Comparison of ENCODE assay signal across 8 cellular contexts in genomic region chr1:26725904-26726303, GRCh38. TPM values are rescaled to one million over a fixed set of nuclear protein-coding genes. Genes with fewer than 3 reads are reported as not detected.
DNase-seq lines count a peak whose midpoint lies in the region; ATAC-seq and TF ChIP-seq lines count a peak whose summit lies in the region.
"Not testable (repeated sequence)": the region's sequence is repeated elsewhere in the genome, so short reads cannot be mapped to it uniquely, and the experiment has no call there.

No MANE protein-coding gene starts in this region.

- H4K20me1 ChIP-seq in PC-3 (ENCODE audit: low read length), result peaks cover 57% of the 10 kb centered on the region
- H4K20me1 ChIP-seq in osteoblast (ENCODE audit: insufficient read depth, low read length), result peaks cover 96% of the 10 kb centered on the region

- BruUV-seq in PC-3 (replicated peaks; lab: Mats Ljungman, UMichigan), result not testable (repeated sequence)

- peak overlapping the region; percentile 52 for H3K27ac ChIP-seq in 22Rv1
- H3K27ac ChIP-seq in PC-3 (ENCODE audit: low read length), result not testable (repeated sequence)
- peak overlapping the region; percentile 16 for H3K27ac ChIP-seq in osteoblast (ENCODE audit: low read depth, low read length)

- CTCF ChIA-PET in PC-3 (lab: Charles Lee), result interaction anchor here (0.7 kb wide), 1 partner anchor 128 kb away, joined by 16 read pairs; no protein-coding TSS in a partner anchor

- H3K27me3 ChIP-seq in PC-3 (ENCODE audit: low read length); osteoblast (ENCODE audit: insufficient read depth, low read length): not testable (repeated sequence)

- DNase-seq in EH (ENCODE audit: low read depth) (peak; percentile 66), HT1080 (ENCODE audit: low read depth) (peak; percentile 71), PC-3 (peak; percentile 40)
- DNase-seq in effector memory CD8-positive, alpha-beta T cell; memory B cell (ENCODE audit: low spot score in 2 of 2); osteoblast (ENCODE audit: insufficient read length, low spot score, missing footprints): not testable (repeated sequence)

- not testable (repeated sequence) for H3K4me2 ChIP-seq in PC-3 (ENCODE audit: low read length); osteoblast (ENCODE audit: insufficient read depth, low read length)

- not testable (repeated sequence) for H3F3A ChIP-seq in PC-3 (ENCODE audit: low read length, unreplicated experiment)

- ATAC-seq in PC-3; effector memory CD8-positive, alpha-beta T cell (replicated peaks); memory B cell (ENCODE audit: low read depth): not testable (repeated sequence)

- intact Hi-C loops in PC-3 (cut with micrococcal nuclease), result not testable (repeated sequence)

- H3K9me3 ChIP-seq in PC-3 (ENCODE audit: low read length); osteoblast (ENCODE audit: low read depth, low read length): not testable (repeated sequence)

- H3K4me3 Mint-ChIP-seq in activated naive CD8-positive, alpha-beta T cell; effector memory CD8-positive, alpha-beta T cell; memory B cell: not testable (repeated sequence)

- H3K36me3 ChIP-seq in PC-3 (ENCODE audit: low read depth, low read length), result peaks cover 14% of the 10 kb centered on the region
- H3K36me3 ChIP-seq in osteoblast (ENCODE audit: insufficient read depth, low read length), result not testable (repeated sequence)

- not testable (repeated sequence) for H2AFZ ChIP-seq in PC-3 (ENCODE audit: low read length); osteoblast (ENCODE audit: low read length)

- H3K9ac ChIP-seq in PC-3 (ENCODE audit: low read length), result not testable (repeated sequence)

- peaks cover 53% of the 10 kb centered on the region for H3K4me1 ChIP-seq in PC-3 (ENCODE audit: insufficient read depth, low read length)
- peaks cover 56% of the 10 kb centered on the region for H3K4me1 ChIP-seq in osteoblast (ENCODE audit: insufficient read depth, low read length)

- POLR2A ChIA-PET in PC-3 (lab: Charles Lee; ENCODE audit: unreplicated experiment), result not testable (repeated sequence)

- H3K9me3 Mint-ChIP-seq in activated naive CD8-positive, alpha-beta T cell (ENCODE audit: low read depth); effector memory CD8-positive, alpha-beta T cell; memory B cell: not testable (repeated sequence)

- H3K36me3 Mint-ChIP-seq in activated naive CD8-positive, alpha-beta T cell; memory B cell: not testable (repeated sequence)
- H3K36me3 Mint-ChIP-seq in effector memory CD8-positive, alpha-beta T cell (ENCODE audit: insufficient read depth), result peaks cover 22% of the 10 kb centered on the region

- H3K9me2 ChIP-seq in PC-3 (replicated peaks; ENCODE audit: low read length), result not testable (repeated sequence)

- H3K27me3 Mint-ChIP-seq in activated naive CD8-positive, alpha-beta T cell; effector memory CD8-positive, alpha-beta T cell; memory B cell: not testable (repeated sequence)

- peaks cover 93% of the 10 kb centered on the region for H3K4me1 Mint-ChIP-seq in activated naive CD8-positive, alpha-beta T cell (ENCODE audit: low read depth)
- peaks cover 62 to 81% of the 10 kb centered on the region in 2 donors for H3K4me1 Mint-ChIP-seq in effector memory CD8-positive, alpha-beta T cell (ENCODE audit: low read depth in 2 of 2)
- peaks cover 60% of the 10 kb centered on the region for H3K4me1 Mint-ChIP-seq in memory B cell

- not testable (repeated sequence) for H3K4me3 ChIP-seq in PC-3 (ENCODE audit: low read length); osteoblast (ENCODE audit: insufficient read depth, low read length)

- peaks cover 99% of the 10 kb centered on the region for H3K79me2 ChIP-seq in PC-3 (ENCODE audit: low read length)
- H3K79me2 ChIP-seq in osteoblast (ENCODE audit: insufficient read depth, low read length), result peaks cover 96% of the 10 kb centered on the region

- TF ChIP-seq CTCF in 22Rv1 (IDR thresholded peaks at IDR 0.05); PC-3 (conservative IDR thresholded peaks at IDR 0.05; ENCODE audit: low read depth, low read length); osteoblast (IDR thresholded peaks at IDR 0.05; ENCODE audit: extremely low read depth, low read depth, low read length): not testable (repeated sequence)

- peak overlapping the region; percentile 62 for H3K27ac Mint-ChIP-seq in activated naive CD8-positive, alpha-beta T cell
- peak overlapping the region; percentile 8 to 75 for H3K27ac Mint-ChIP-seq in effector memory CD8-positive, alpha-beta T cell
- H3K27ac Mint-ChIP-seq in memory B cell, result peak overlapping the region; percentile 81

RNA-seq across cellular contexts. Expression of gene ARID1A, which starts 30.1 kb away (rescaled TPM):
- 15.0 and 17.2 TPM in 2 replicates for total RNA-seq in HT1080 (2014; rRNA removed; shearing (Covaris generic))
- 24.1 and 30.5 TPM in 2 replicates for polyA plus RNA-seq in HT1080 (2015; cell fraction: cytosol; rRNA removed)
- 51.6 and 56.8 TPM in 2 replicates for polyA plus RNA-seq in HT1080 (2015; cell fraction: nucleus; rRNA removed)
- total RNA-seq in PC-3 (2014; rRNA removed), result 43.8 and 78.0 TPM in 2 replicates
- total RNA-seq in osteoblast, result 22.8 and 23.6 TPM in 2 replicates
